13 cellular contexts compared by ENCODE assay signal in genomic region chr2:67389286-67389685, GRCh38. TPM values are rescaled to one million over a fixed set of nuclear protein-coding genes. Genes with fewer than 3 reads are reported as not detected.
A peak's percentile ranks its signal among the peaks of the same experiment; 100 is the strongest.
DNase-seq lines count a peak whose midpoint lies in the region; ATAC-seq and TF ChIP-seq lines count a peak whose summit lies in the region.
"Had no signal": no experiment of that assay in that cellular context is flagged by ENCODE, and none has a peak within 500 bp of the region (broad histone marks: within the 10 kb centered on the region; RNA-seq: fewer than 3 reads in every experiment).

No MANE protein-coding gene starts in this region.

- no peak overlapping the region for H3K27ac Mint-ChIP-seq in neural progenitor cell
- H3K27ac Mint-ChIP-seq: natural killer cell had no signal

- CTCF ChIA-PET in mammary epithelial cell (lab: Charles Lee; ENCODE audit: low non-redundant PET), result no interaction called here

- H3K4me2 ChIP-seq in mammary epithelial cell (ENCODE audit: insufficient read depth, low read depth, low read length), result peak overlapping the region; percentile 12
- H3K4me2 ChIP-seq in neural progenitor cell, result no peak overlapping the region

- DNase-seq in mammary epithelial cell (no peak), tibial artery (no peak), neural progenitor cell (ENCODE audit: low spot score) (no peak)
- DNase-seq in stimulated activated naive CD4-positive, alpha-beta T cell treated with Interleukin-2 at 50 U/mL for 16 hours (lab: John Stamatoyannopoulos, UW), result no peak
- DNase-seq: hypothalamus; natural killer cell; NCI-H1930; stimulated activated naive CD8-positive, alpha-beta T cell treated with anti-CD3 and anti-CD28 coated beads, Interleukin-15, Interleukin-2, amounts not matched to agents 100 U/mL and 50 U/mL, for 24 hours; T1000 had no signal

- peak overlapping the region; percentile 45 for H3K9ac ChIP-seq in HUES48 (ENCODE audit: low read depth, low read length)
- no peak overlapping the region for H3K9ac ChIP-seq in mammary epithelial cell (ENCODE audit: insufficient read depth, low read length)
- peak overlapping the region; percentile 47; the same call in 1 of the 2 replicates for H3K9ac ChIP-seq in iPS-20b (ENCODE audit: low read depth, low read length)
- H3K9ac ChIP-seq in neural progenitor cell, result no peak overlapping the region

- H3K4me1 Mint-ChIP-seq in neural progenitor cell, result peaks cover 4% of the 10 kb centered on the region
- H3K4me1 Mint-ChIP-seq: central memory CD8-positive, alpha-beta T cell had no signal

- no peak for ATAC-seq in GM19328 (IDR thresholded peaks at IDR 0.05; ENCODE audit: unreplicated experiment)
- ATAC-seq: natural killer cell; stimulated activated naive CD8-positive, alpha-beta T cell treated with anti-CD3 and anti-CD28 coated beads, Interleukin-15, Interleukin-2, amounts not matched to agents 100 U/mL and 50 U/mL, for 24 hours had no signal

- TF ChIP-seq CTCF in mammary epithelial cell (conservative IDR thresholded peaks at IDR 0.05 in 1 of 2, IDR thresholded peaks at IDR 0.05 in 1 of 2; ENCODE audit: extremely low read depth in 1 of 2, insufficient read depth in 1 of 2, low read depth in 1 of 2, low read length in 2 of 2) (no peak), tibial artery (IDR thresholded peaks at IDR 0.05) (no peak), neural progenitor cell (IDR thresholded peaks at IDR 0.05) (no peak)

- H3K4me1 ChIP-seq in HUES48 (ENCODE audit: control insufficient read depth, insufficient read depth, low read length), result peaks cover 37% of the 10 kb centered on the region
- H3K4me1 ChIP-seq in mammary epithelial cell (ENCODE audit: insufficient read depth, low read length), result peaks cover 14% of the 10 kb centered on the region
- H3K4me1 ChIP-seq in iPS-20b (ENCODE audit: insufficient read depth, low read length), result peaks cover 25% of the 10 kb centered on the region
- H3K4me1 ChIP-seq in tibial artery, result peaks cover 0 to 40% (median 15%) of the 10 kb centered on the region in 4 donors
- no peaks in the 10 kb centered on the region for H3K4me1 ChIP-seq in neural progenitor cell

- dilution Hi-C loops in mammary epithelial cell (cut with HindIII; ENCODE audit: low sequenced_read_pairs), result no loop called here

- no TSS peak for BruUV-seq in mammary epithelial cell (replicated peaks; lab: Mats Ljungman, UMichigan)

- H4K20me1 ChIP-seq in mammary epithelial cell (ENCODE audit: insufficient read depth, low read length), result no peaks in the 10 kb centered on the region
- no peaks in the 10 kb centered on the region for H4K20me1 ChIP-seq in neural progenitor cell (ENCODE audit: low read depth)

- H2AFZ ChIP-seq in mammary epithelial cell (ENCODE audit: low read depth, low read length) (peak overlapping the region; percentile 54), neural progenitor cell (replicated peaks) (no peak overlapping the region)

- H3K27me3 Mint-ChIP-seq in neural progenitor cell (ENCODE audit: insufficient read depth, low read depth), result peaks cover 3% of the 10 kb centered on the region
- H3K27me3 Mint-ChIP-seq: central memory CD8-positive, alpha-beta T cell had no signal

- intact Hi-C loops in mammary epithelial cell (cut with micrococcal nuclease), result no loop called here
- intact Hi-C loops in tibial artery (cut with DNase I; ENCODE audit: low total_unique reads), result no loop called here

- H3K27ac ChIP-seq in HUES48 (ENCODE audit: low read depth, low read length) (peak overlapping the region; percentile 80), mammary epithelial cell (ENCODE audit: insufficient read depth, low read depth, low read length) (no peak overlapping the region), iPS-20b (ENCODE audit: low read length) (peak overlapping the region; percentile 18), tibial artery (peak overlapping the region; percentile 52 to 64), neural progenitor cell (no peak overlapping the region)

- 46% methylated on average over 2 of the region's 2 CpGs for WGBS in mammary epithelial cell (ENCODE audit: low coverage, missing lambda C conversion rate)

- H3K27me3 ChIP-seq in HUES48 (ENCODE audit: control insufficient read depth, insufficient read depth, low read length) (no peaks in the 10 kb centered on the region), mammary epithelial cell (ENCODE audit: insufficient read depth, low read length) (no peaks in the 10 kb centered on the region), iPS-20b (ENCODE audit: insufficient read depth, low read length) (no peaks in the 10 kb centered on the region), tibial artery (no peaks in the 10 kb centered on the region), neural progenitor cell (no peaks in the 10 kb centered on the region)

- H3K4me3 ChIP-seq in HUES48 (ENCODE audit: low read depth, low read length), result peak overlapping the region; percentile 34; the same call in 1 of the 2 replicates
- H3K4me3 ChIP-seq in mammary epithelial cell (replicated peaks in 1 of 3; ENCODE audit: insufficient read depth in 1 of 3, low read depth in 2 of 3, low read length in 3 of 3), result no peak overlapping the region
- no peak overlapping the region; the same call in 1 of the 2 replicates for H3K4me3 ChIP-seq in iPS-20b (ENCODE audit: low read length)
- H3K4me3 ChIP-seq in tibial artery, result no peak overlapping the region
- no peak overlapping the region for H3K4me3 ChIP-seq in neural progenitor cell

- no peaks in the 10 kb centered on the region for H3F3A ChIP-seq in neural progenitor cell (ENCODE audit: low read depth)

- H3K79me2 ChIP-seq in mammary epithelial cell (ENCODE audit: insufficient read depth, low read length) (no peaks in the 10 kb centered on the region), neural progenitor cell (ENCODE audit: low read depth) (no peaks in the 10 kb centered on the region)

- in situ Hi-C loops in mammary epithelial cell (cut with MboI; ENCODE audit: low sequenced_read_pairs in 2 of 2), result no loop called here

- no peaks in the 10 kb centered on the region for H3K36me3 ChIP-seq in HUES48 (ENCODE audit: control insufficient read depth, insufficient read depth, low read length)
- H3K36me3 ChIP-seq in mammary epithelial cell (ENCODE audit: insufficient read depth, low read length), result no peaks in the 10 kb centered on the region
- no peaks in the 10 kb centered on the region for H3K36me3 ChIP-seq in iPS-20b (ENCODE audit: insufficient read depth, low read depth, low read length)
- H3K36me3 ChIP-seq in tibial artery, result no peaks in the 10 kb centered on the region
- H3K36me3 ChIP-seq in neural progenitor cell, result no peaks in the 10 kb centered on the region

- no peaks in the 10 kb centered on the region for H3K9me3 ChIP-seq in HUES48 (ENCODE audit: control insufficient read depth, insufficient read depth, low read length)
- no peaks in the 10 kb centered on the region for H3K9me3 ChIP-seq in mammary epithelial cell (replicated peaks; ENCODE audit: insufficient read depth, low read length)
- no peaks in the 10 kb centered on the region for H3K9me3 ChIP-seq in iPS-20b (ENCODE audit: insufficient read depth, low read depth, low read length)
- no peaks in the 10 kb centered on the region for H3K9me3 ChIP-seq in tibial artery
- H3K9me3 ChIP-seq in neural progenitor cell (ENCODE audit: low read depth), result no peaks in the 10 kb centered on the region

- H3K36me3 Mint-ChIP-seq in neural progenitor cell, result no peaks in the 10 kb centered on the region
- H3K36me3 Mint-ChIP-seq: natural killer cell had no signal

- no peaks in the 10 kb centered on the region for H3K9me3 Mint-ChIP-seq in neural progenitor cell
- H3K9me3 Mint-ChIP-seq: central memory CD8-positive, alpha-beta T cell; natural killer cell had no signal

- no peak overlapping the region for H3K4me3 Mint-ChIP-seq in neural progenitor cell
- H3K4me3 Mint-ChIP-seq: central memory CD8-positive, alpha-beta T cell; natural killer cell had no signal

RNA-seq across cellular contexts. Expression of gene ETAA1, which starts 7.8 kb away (rescaled TPM):
- total RNA-seq in mammary epithelial cell (10 to 100 TPM; 14.0 to 14.5 TPM), neural progenitor cell (ENCODE audit: low replicate concordance) (44.0 and 77.0 TPM in 2 replicates)
- polyA plus RNA-seq in mammary epithelial cell, result 5.0 TPM
- polyA minus RNA-seq in mammary epithelial cell, result 0.47 TPM

Comparison
In these comparisons a context has a peak if more than half of its experiments do, and no peak if none do; other contexts are left out.
1. H3K27ac ChIP-seq: peak in HUES48 (single experiment), iPS-20b (single experiment) and tibial artery (2 of 2); none in mammary epithelial cell (single experiment) and neural progenitor cell (single experiment).
2. H3K9ac ChIP-seq: peak in HUES48 (single experiment) and iPS-20b (single experiment); none in mammary epithelial cell (single experiment) and neural progenitor cell (single experiment).